In genomic region chr14:100955201-100955600, GRCh38 we compare ENCODE assay signal across 25 cellular contexts. TPM values are rescaled to one million over a fixed set of nuclear protein-coding genes. Genes with fewer than 3 reads are reported as not detected.
DNase-seq lines count a peak whose midpoint lies in the region; ATAC-seq, FAIRE-seq and TF ChIP-seq lines count a peak whose summit lies in the region.
"Had no signal": no experiment of that assay in that cellular context is flagged by ENCODE, and none has a peak within 500 bp of the region (broad histone marks: within the 10 kb centered on the region; RNA-seq: fewer than 3 reads in every experiment).

No MANE protein-coding gene starts in this region.

- no peak overlapping the region for H2BK12ac ChIP-seq in trophoblast cell (ENCODE audit: low read length)

- no peak overlapping the region for H2AFZ ChIP-seq in trophoblast cell (ENCODE audit: insufficient read depth, low read length, poor library complexity)

- no peak overlapping the region for H3K27ac ChIP-seq in Peyer's patch
- H3K27ac ChIP-seq in trophoblast cell (ENCODE audit: low read depth, low read length) = no peak overlapping the region
- H3K27ac ChIP-seq: KMS-11, SK-N-MC, tibial nerve had no signal

- peaks cover 15% of the 10 kb centered on the region; the same call in 1 of the 2 replicates for H3K4me1 Mint-ChIP-seq in HFFc6 (ENCODE audit: low read depth)
- H3K4me1 Mint-ChIP-seq: activated CD8-positive, alpha-beta memory T cell treated with anti-CD3 and anti-CD28 coated beads, Interleukin-2, amount 10 ng/mL, durations not matched to agents 7 days and 5 days; central memory CD8-positive, alpha-beta T cell; neural crest cell; stimulated activated memory B cell treated with anti-CD40 and anti-IgM and Interleukin-4, amounts not matched to agents 10 μg/mL and 1 μg/mL and 100 μg/mL, for 72 hours had no signal

- H3K27me3 ChIP-seq in Peyer's patch (no peaks in the 10 kb centered on the region), trophoblast cell (ENCODE audit: insufficient read depth, low read length) (no peaks in the 10 kb centered on the region)
- H3K27me3 ChIP-seq: tibial nerve had no signal

- no peak overlapping the region for H2AK5ac ChIP-seq in trophoblast cell (ENCODE audit: low read length)

- peak; percentile 41 for DNase-seq in AG08395 (ENCODE audit: low spot score)
- peak; percentile 64 for DNase-seq in HFFc6
- peak; percentile 60 for DNase-seq in astrocyte of the hippocampus (ENCODE audit: low read depth, low spot score)
- DNase-seq in frontal cortex (ENCODE audit: low spot score in 2 of 2) = no peak
- DNase-seq in Peyer's patch = no peak
- DNase-seq in activated CD4-positive, alpha-beta T cell treated with anti-CD3 and anti-CD28 coated beads, Interleukin-2, amount 50 U/mL, for 4 hours = no peak
- no peak for DNase-seq in trophoblast cell
- DNase-seq: activated CD8-positive, alpha-beta memory T cell treated with anti-CD3 and anti-CD28 coated beads, Interleukin-2, amount 10 ng/mL, durations not matched to agents 7 days and 5 days; CD8-positive, alpha-beta T cell; DND-41; effector memory CD4-positive, alpha-beta T cell; NCI-H1105 treated with DMSO at 0.1 percent for 48 hours; NCI-H2107; T-helper 9 cell had no signal

- H3K9ac ChIP-seq in trophoblast cell (ENCODE audit: low read length) = no peak overlapping the region
- H3K9ac ChIP-seq: KMS-11 had no signal

- no peak overlapping the region for H2BK5ac ChIP-seq in trophoblast cell (ENCODE audit: low read depth, low read length, poor library complexity)

- no peak for ATAC-seq in HG03571 (IDR thresholded peaks at IDR 0.05; ENCODE audit: unreplicated experiment)
- ATAC-seq: activated CD8-positive, alpha-beta memory T cell treated with anti-CD3 and anti-CD28 coated beads, Interleukin-2, amount 10 ng/mL, durations not matched to agents 7 days and 5 days; CD8-positive, alpha-beta T cell; stimulated activated memory B cell treated with anti-CD40 and anti-IgM and Interleukin-4, amounts not matched to agents 10 μg/mL and 1 μg/mL and 100 μg/mL, for 72 hours had no signal

- TF ChIP-seq CTCF in HFFc6 (IDR thresholded peaks at IDR 0.05) (no peak), Peyer's patch (IDR thresholded peaks at IDR 0.05) (no peak)

- no peak for TF ChIP-seq POLR2A in Peyer's patch (IDR thresholded peaks at IDR 0.05)

- no peak overlapping the region for H3K14ac ChIP-seq in trophoblast cell (ENCODE audit: low read length)

- H3K79me2 ChIP-seq in trophoblast cell (ENCODE audit: control insufficient read depth, insufficient read depth, low read length, poor library complexity) = no peaks in the 10 kb centered on the region

- H3K4me3 ChIP-seq in Peyer's patch (no peak overlapping the region), trophoblast cell (ENCODE audit: low read depth, low read length) (no peak overlapping the region)
- H3K4me3 ChIP-seq: SK-N-MC, tibial nerve had no signal

- no peak overlapping the region for H2BK120ac ChIP-seq in trophoblast cell (ENCODE audit: insufficient read depth, low read length, poor library complexity)

- no peaks in the 10 kb centered on the region for H3K9me3 Mint-ChIP-seq in HFFc6
- H3K9me3 Mint-ChIP-seq: activated T-helper 2 cell treated with anti-CD3 and anti-CD28 coated beads, Interferon-gamma antibody, Interleukin-2, Interleukin-4, amounts not matched to agents 10 μg/mL and 5 μg/mL and 100 μg/mL, durations not matched to agents 14 hours and 24 hours and 36 hours; CD8-positive, alpha-beta T cell; central memory CD8-positive, alpha-beta T cell; neural crest cell; stimulated activated memory B cell treated with anti-CD40 and anti-IgM and Interleukin-4, amounts not matched to agents 10 μg/mL and 1 μg/mL and 100 μg/mL, for 72 hours had no signal

- no peaks in the 10 kb centered on the region for H3K79me1 ChIP-seq in trophoblast cell (ENCODE audit: low read length)

- H3K4ac ChIP-seq in trophoblast cell (ENCODE audit: low read depth, low read length) = no peak overlapping the region

- H3K36me3 Mint-ChIP-seq in HFFc6 (ENCODE audit: low read depth) = peaks cover 17% of the 10 kb centered on the region
- H3K36me3 Mint-ChIP-seq: activated CD8-positive, alpha-beta memory T cell treated with anti-CD3 and anti-CD28 coated beads, Interleukin-2, amount 10 ng/mL, durations not matched to agents 7 days and 5 days; CD8-positive, alpha-beta T cell; stimulated activated memory B cell treated with anti-CD40 and anti-IgM and Interleukin-4, amounts not matched to agents 10 μg/mL and 1 μg/mL and 100 μg/mL, for 72 hours had no signal

- 100% methylated on average over 1 of the region's 2 CpGs for WGBS in trophoblast cell (ENCODE audit: extremely low coverage, insufficient coverage, insufficient read length)

- H3K9me3 ChIP-seq in Peyer's patch (no peaks in the 10 kb centered on the region), trophoblast cell (ENCODE audit: insufficient read depth, low read depth, low read length) (no peaks in the 10 kb centered on the region)
- H3K9me3 ChIP-seq: tibial nerve had no signal

- H3K27ac Mint-ChIP-seq in HFFc6 = peak overlapping the region; percentile 24; the same call in 1 of the 2 replicates
- H3K27ac Mint-ChIP-seq: activated CD8-positive, alpha-beta memory T cell treated with anti-CD3 and anti-CD28 coated beads, Interleukin-2, amount 10 ng/mL, durations not matched to agents 7 days and 5 days; activated T-helper 2 cell treated with anti-CD3 and anti-CD28 coated beads, Interferon-gamma antibody, Interleukin-2, Interleukin-4, amounts not matched to agents 10 μg/mL and 5 μg/mL and 100 μg/mL, durations not matched to agents 14 hours and 24 hours and 36 hours; CD8-positive, alpha-beta T cell; stimulated activated memory B cell treated with anti-CD40 and anti-IgM and Interleukin-4, amounts not matched to agents 10 μg/mL and 1 μg/mL and 100 μg/mL, for 72 hours had no signal

- H4K12ac ChIP-seq in trophoblast cell (ENCODE audit: low read depth, low read length) = no peak overlapping the region

- H3K4me1 ChIP-seq in Peyer's patch = no peaks in the 10 kb centered on the region
- H3K4me1 ChIP-seq in trophoblast cell (ENCODE audit: control insufficient read depth in 1 of 2, insufficient read depth in 2 of 2, low read length in 2 of 2) = no peaks in the 10 kb centered on the region
- H3K4me1 ChIP-seq: tibial nerve had no signal

- FAIRE-seq in frontal cortex (lab: Jason Lieb, UNC) = peak; percentile 70
- FAIRE-seq: A204.1, GM19239 had no signal

- no peaks in the 10 kb centered on the region for H3K36me3 ChIP-seq in Peyer's patch
- no peaks in the 10 kb centered on the region for H3K36me3 ChIP-seq in trophoblast cell (ENCODE audit: control insufficient read depth in 1 of 2, insufficient read depth in 2 of 2, low read length in 2 of 2)
- H3K36me3 ChIP-seq: tibial nerve had no signal

- H3K4me2 ChIP-seq in trophoblast cell (ENCODE audit: low read length) = no peak overlapping the region
- H3K4me2 ChIP-seq: KMS-11 had no signal

- no peak overlapping the region for H4K8ac ChIP-seq in trophoblast cell (ENCODE audit: low read depth, low read length)

- no peak overlapping the region for H3K4me3 Mint-ChIP-seq in HFFc6
- H3K4me3 Mint-ChIP-seq: activated CD8-positive, alpha-beta memory T cell treated with anti-CD3 and anti-CD28 coated beads, Interleukin-2, amount 10 ng/mL, durations not matched to agents 7 days and 5 days; CD8-positive, alpha-beta T cell; central memory CD8-positive, alpha-beta T cell; neural crest cell; stimulated activated memory B cell treated with anti-CD40 and anti-IgM and Interleukin-4, amounts not matched to agents 10 μg/mL and 1 μg/mL and 100 μg/mL, for 72 hours had no signal

- no peak overlapping the region for H4K91ac ChIP-seq in trophoblast cell (ENCODE audit: low read depth, low read length)

- peaks cover 2% of the 10 kb centered on the region; the same call in 1 of the 2 replicates for H3K27me3 Mint-ChIP-seq in HFFc6 (ENCODE audit: insufficient read depth)
- H3K27me3 Mint-ChIP-seq: stimulated activated memory B cell treated with anti-CD40 and anti-IgM and Interleukin-4, amounts not matched to agents 10 μg/mL and 1 μg/mL and 100 μg/mL, for 72 hours had no signal

- H3K23ac ChIP-seq in trophoblast cell (ENCODE audit: low read length) = no peak overlapping the region

- no peak overlapping the region for H3K18ac ChIP-seq in trophoblast cell (ENCODE audit: low read length)

RNA-seq across cellular contexts. Expression of gene RTL1, which starts 51.7 kb away (rescaled TPM):
- total RNA-seq in HFFc6 (2021; fragmentation: NEBNext Ultra II Directional; extraction: Animal tissue kit (Norgen Biotek cat#: 25700)) = not detected
- total RNA-seq in frontal cortex (not detected), Peyer's patch (not detected)
- polyA plus RNA-seq in trophoblast cell (2013) = 0.01 and 0.03 TPM in 2 replicates
- total RNA-seq: activated CD8-positive, alpha-beta memory T cell treated with anti-CD3 and anti-CD28 coated beads, Interleukin-2, amount 10 ng/mL, durations not matched to agents 7 days and 5 days; activated T-helper 2 cell treated with anti-CD3 and anti-CD28 coated beads, Interferon-gamma antibody, Interleukin-2, Interleukin-4, amounts not matched to agents 10 μg/mL and 5 μg/mL and 100 μg/mL, durations not matched to agents 14 hours and 24 hours and 36 hours; CD8-positive, alpha-beta T cell; OCI-LY7; tibial nerve had no signal

Comparison
In these comparisons a context has a peak if more than half of its experiments do, and no peak if none do; other contexts are left out.
1. DNase-seq: peak in AG08395 (single experiment), HFFc6 (single experiment) and astrocyte of the hippocampus (single experiment); none in frontal cortex (0 of 2), Peyer's patch (0 of 3), activated CD4-positive, alpha-beta T cell treated with anti-CD3 and anti-CD28 coated beads, Interleukin-2, amount 50 U/mL, for 4 hours (0 of 2) and trophoblast cell (0 of 2).